ENCODE assay signal across 9 cellular contexts in the genomic region with DNA sequence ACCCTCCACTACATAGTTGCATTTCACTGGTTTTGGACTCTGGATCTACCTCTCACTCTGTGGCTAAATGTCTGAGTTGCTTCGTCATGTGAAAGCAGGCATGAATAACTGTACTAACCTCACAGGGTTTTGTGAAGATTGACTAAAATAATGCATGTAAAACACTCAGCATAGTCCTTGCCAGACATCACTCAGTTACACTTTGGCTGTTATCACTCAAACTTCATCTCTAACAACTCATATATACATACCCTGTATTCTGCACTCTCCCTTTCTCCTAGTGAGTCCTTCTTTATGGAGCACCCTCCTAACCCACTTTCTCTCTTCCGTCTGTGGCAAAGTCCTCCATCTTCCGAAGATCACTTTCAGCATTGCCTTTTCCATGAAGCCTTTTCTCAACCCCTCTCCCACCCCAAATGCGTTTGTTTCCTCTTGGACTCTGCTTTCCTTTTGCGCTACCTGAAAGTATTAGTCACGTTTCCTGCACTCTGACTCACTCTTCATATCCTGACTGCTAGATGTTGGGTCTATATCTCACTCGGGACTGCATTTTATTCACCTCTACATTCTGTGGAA.
DNase-seq lines count a peak whose midpoint lies in the region; ATAC-seq and TF ChIP-seq lines count a peak whose summit lies in the region.
"Had no signal": no experiment of that assay in that cellular context is flagged by ENCODE, and none has a peak within 500 bp of the region (broad histone marks: within the 10 kb centered on the region; RNA-seq: fewer than 3 reads in every experiment).

No MANE protein-coding gene starts in this region.

- no peak overlapping the region for H3K27ac Mint-ChIP-seq in glutamatergic neuron (ENCODE audit: unreplicated experiment)

- H3K9me3 ChIP-seq in mesodermal cell (ENCODE audit: control insufficient read depth, low read length): no peaks in the 10 kb centered on the region

- no peaks in the 10 kb centered on the region for H3K36me3 Mint-ChIP-seq in glutamatergic neuron (ENCODE audit: unreplicated experiment)

- H3K4me3 Mint-ChIP-seq in glutamatergic neuron (ENCODE audit: unreplicated experiment): no peak overlapping the region

- H3K27me3 Mint-ChIP-seq in glutamatergic neuron (ENCODE audit: unreplicated experiment): no peaks in the 10 kb centered on the region

- peaks cover 4% of the 10 kb centered on the region for H3K4me1 Mint-ChIP-seq in glutamatergic neuron (ENCODE audit: low read depth, unreplicated experiment)

- DNase-seq in activated T-cell treated with anti-CD3 and anti-CD28 coated beads for 24 hours (ENCODE audit: low read depth) (peak; percentile 34), NCI-H2196 treated with DMSO at 0.1 percent for 48 hours (lab: John Stamatoyannopoulos, UW; ENCODE audit: unreplicated experiment) (no peak), NCI-H1417 (lab: John Stamatoyannopoulos, UW) (no peak), glutamatergic neuron (no peak)
- DNase-seq in activated T-cell treated with anti-CD3 and anti-CD28 coated beads, Interleukin-2, amount 50 U/mL, for 1 hour: no peak
- peak; percentile 33 to 51 for DNase-seq in activated CD4-positive, alpha-beta T cell treated with anti-CD3 and anti-CD28 coated beads, Interleukin-2, amount 50 U/mL, for 24 hours (ENCODE audit: low read depth in 1 of 2, low spot score in 1 of 2)

- peaks cover 10% of the 10 kb centered on the region for H3K36me3 ChIP-seq in mesodermal cell (ENCODE audit: control insufficient read depth, insufficient read depth, low read length)

- no peak overlapping the region for H3K4me3 ChIP-seq in mesodermal cell (ENCODE audit: extremely low read depth, insufficient read depth, low read length, poor library complexity, severe bottlenecking)

- ATAC-seq in HG03066 (IDR thresholded peaks at IDR 0.05; ENCODE audit: low read depth, unreplicated experiment): peak; percentile 58

- 83% methylated on average over 6 to 7 of the region's 7 CpGs for WGBS in mesodermal cell (ENCODE audit: insufficient coverage in 2 of 2), 2 experiments

- peak overlapping the region; percentile 37 for H3K27ac ChIP-seq in mesodermal cell (ENCODE audit: low read depth, low read length, severe bottlenecking)
- H3K27ac ChIP-seq: C4-2B had no signal

- peaks cover 40% of the 10 kb centered on the region for H3K4me1 ChIP-seq in mesodermal cell (ENCODE audit: control insufficient read depth, insufficient read depth, low read length, poor library complexity, severe bottlenecking)

- TF ChIP-seq CTCF in glutamatergic neuron (IDR thresholded peaks at IDR 0.05; ENCODE audit: partially characterized antibody, unreplicated experiment): no peak

- H3K9me3 Mint-ChIP-seq in glutamatergic neuron (ENCODE audit: unreplicated experiment): no peaks in the 10 kb centered on the region

Comparison
In these comparisons a context has a peak if more than half of its experiments do, and no peak if none do; other contexts are left out.
1. DNase-seq: peak in activated T-cell treated with anti-CD3 and anti-CD28 coated beads for 24 hours (single experiment) and activated CD4-positive, alpha-beta T cell treated with anti-CD3 and anti-CD28 coated beads, Interleukin-2, amount 50 U/mL, for 24 hours (2 of 2); none in activated T-cell treated with anti-CD3 and anti-CD28 coated beads, Interleukin-2, amount 50 U/mL, for 1 hour (single experiment), NCI-H2196 treated with DMSO at 0.1 percent for 48 hours (single experiment), NCI-H1417 (0 of 3) and glutamatergic neuron (single experiment).